Comparison of ENCODE assay signal across 27 cellular contexts in genomic region chr2:173823540-173823939, GRCh38.
"Had no signal": no experiment of that assay in that cellular context is flagged by ENCODE, and none has a peak within 500 bp of the region (broad histone marks: within the 10 kb centered on the region; RNA-seq: fewer than 3 reads in every experiment).

No MANE protein-coding gene starts in this region.

- H3K27me3 ChIP-seq: breast epithelium had no signal

- H3K9me3 Mint-ChIP-seq: activated B cell treated with CpG ODN at 0.5 μM for 24 hours; activated CD4-positive, alpha-beta memory T cell treated with anti-CD3 and anti-CD28 coated beads for 36 hours; activated CD4-positive, alpha-beta T cell treated with anti-CD3 and anti-CD28 coated beads, Interleukin-2, amount 10 ng/mL, durations not matched to agents 7 days and 5 days; activated naive CD4-positive, alpha-beta T cell treated with anti-CD3 and anti-CD28 coated beads for 36 hours; activated naive CD8-positive, alpha-beta T cell treated with anti-CD3 and anti-CD28 coated beads, Interleukin-2, amount 10 ng/mL, durations not matched to agents 7 days and 5 days; activated T-helper 17 cell treated with anti-CD3 and anti-CD28 coated beads, Interleukin-2, amount 50 U/mL, for 72 hours; IgD-negative memory B cell had no signal

- H3K27ac Mint-ChIP-seq: activated B cell treated with CpG ODN at 0.5 μM for 24 hours; activated CD4-positive, alpha-beta memory T cell treated with anti-CD3 and anti-CD28 coated beads for 36 hours; activated CD4-positive, alpha-beta T cell treated with anti-CD3 and anti-CD28 coated beads, Interleukin-2, amount 10 ng/mL, durations not matched to agents 7 days and 5 days; activated naive CD4-positive, alpha-beta T cell treated with anti-CD3 and anti-CD28 coated beads for 36 hours; activated naive CD8-positive, alpha-beta T cell treated with anti-CD3 and anti-CD28 coated beads, Interleukin-2, amount 10 ng/mL, durations not matched to agents 7 days and 5 days; activated T-helper 17 cell treated with anti-CD3 and anti-CD28 coated beads, Interleukin-2, amount 50 U/mL, for 72 hours; IgD-negative memory B cell; T-helper 17 cell had no signal

- H3K4me3 Mint-ChIP-seq: activated B cell treated with CpG ODN at 0.5 μM for 24 hours; activated CD4-positive, alpha-beta memory T cell treated with anti-CD3 and anti-CD28 coated beads for 36 hours; activated CD4-positive, alpha-beta T cell treated with anti-CD3 and anti-CD28 coated beads, Interleukin-2, amount 10 ng/mL, durations not matched to agents 7 days and 5 days; activated naive CD4-positive, alpha-beta T cell treated with anti-CD3 and anti-CD28 coated beads for 36 hours; activated naive CD8-positive, alpha-beta T cell treated with anti-CD3 and anti-CD28 coated beads, Interleukin-2, amount 10 ng/mL, durations not matched to agents 7 days and 5 days; activated T-helper 17 cell treated with anti-CD3 and anti-CD28 coated beads, Interleukin-2, amount 50 U/mL, for 72 hours; T-helper 17 cell had no signal

- H3K4me1 Mint-ChIP-seq: activated B cell treated with CpG ODN at 0.5 μM for 24 hours; activated CD4-positive, alpha-beta T cell treated with anti-CD3 and anti-CD28 coated beads, Interleukin-2, amount 10 ng/mL, durations not matched to agents 7 days and 5 days; activated naive CD8-positive, alpha-beta T cell treated with anti-CD3 and anti-CD28 coated beads, Interleukin-2, amount 10 ng/mL, durations not matched to agents 7 days and 5 days; activated T-helper 17 cell treated with anti-CD3 and anti-CD28 coated beads, Interleukin-2, amount 50 U/mL, for 72 hours; T-helper 17 cell had no signal

- H3K4me3 ChIP-seq: adrenal gland, breast epithelium, PC-9 had no signal

- H3K36me3 ChIP-seq: adrenal gland, breast epithelium had no signal

- DNase-seq: activated B cell treated with CpG ODN at 0.5 μM for 24 hours; activated CD4-positive, alpha-beta memory T cell treated with anti-CD3 and anti-CD28 coated beads for 36 hours; activated CD4-positive, alpha-beta T cell treated with anti-CD3 and anti-CD28 coated beads, Interleukin-2, amount 10 ng/mL, durations not matched to agents 7 days and 5 days; activated CD8-positive, alpha-beta memory T cell treated with anti-CD3 and anti-CD28 coated beads for 24 hours; activated gamma-delta T cell; activated naive CD4-positive, alpha-beta T cell treated with anti-CD3 and anti-CD28 coated beads for 36 hours; activated naive CD8-positive, alpha-beta T cell treated with anti-CD3 and anti-CD28 coated beads, Interleukin-2, amount 10 ng/mL, durations not matched to agents 7 days and 5 days; activated T-cell treated with anti-CD3 and anti-CD28 coated beads, Interleukin-2, amount 50 U/mL, for 48 hours; adrenal gland; aorta; central memory CD4-positive, alpha-beta T cell; KG1; NCI-H1048; NCI-H1417 treated with DMSO at 0.1 percent for 48 hours; NCI-H1694; NCI-H2081; NCI-H345; NCI-H510A; NCI-H526 treated with DMSO at 0.1 percent for 48 hours; NCI-H82; PC-9; SHP77 treated with DMSO at 0.1 percent for 48 hours; T-helper 17 cell; T-helper 9 cell had no signal

- H3K36me3 Mint-ChIP-seq: activated CD4-positive, alpha-beta memory T cell treated with anti-CD3 and anti-CD28 coated beads for 36 hours; activated naive CD8-positive, alpha-beta T cell treated with anti-CD3 and anti-CD28 coated beads, Interleukin-2, amount 10 ng/mL, durations not matched to agents 7 days and 5 days; IgD-negative memory B cell had no signal
